Comparison of ENCODE assay signal across 8 cellular contexts in genomic region chr19:9538183-9539058, GRCh38.
DNase-seq lines count a peak whose midpoint lies in the region; ATAC-seq and TF ChIP-seq lines count a peak whose summit lies in the region.

TSS of gene ZNF426 (minus strand) at chr19:9538645. CDS start at chr19:9536232, 2,413 bp downstream.

- H3K4me2 ChIP-seq in OCI-LY3 (ENCODE audit: low read length): peak within 1 kb of the TSS; percentile 68

- H3K79me2 ChIP-seq in OCI-LY3 (ENCODE audit: low read length): peaks cover 27% of the 10 kb centered on the region

- no peaks in the 10 kb centered on the region for H4K20me1 ChIP-seq in OCI-LY3 (ENCODE audit: insufficient read depth, low read length)

- peak within 1 kb of the TSS; percentile 73 for H3K27ac ChIP-seq in OCI-LY3 (ENCODE audit: low read length)

- peak within 1 kb of the TSS; percentile 75 for H3K9ac ChIP-seq in OCI-LY3 (ENCODE audit: low read length)

- peak; percentile 78 for ATAC-seq in GM18868 (IDR thresholded peaks at IDR 0.05; ENCODE audit: unreplicated experiment)

- H2AFZ ChIP-seq in OCI-LY3 (ENCODE audit: low read depth, low read length): peak within 1 kb of the TSS; percentile 86

- TF ChIP-seq CTCF in OCI-LY3 (IDR thresholded peaks at IDR 0.05; ENCODE audit: low read depth, low read length) (no peak), epithelial cell of esophagus (IDR thresholded peaks at IDR 0.05; ENCODE audit: insufficient read depth, low read depth, low read length, missing control alignments) (no peak)

- no peaks in the 10 kb centered on the region for H3K27me3 ChIP-seq in OCI-LY3 (ENCODE audit: low read depth, low read length)

- DNase-seq in 8988T (peak; percentile 61), HS-5 (ENCODE audit: low read depth) (peak; percentile 68), activated T-cell treated with anti-CD3 and anti-CD28 coated beads for 4 hours (peak; percentile 83), epithelial cell of esophagus (ENCODE audit: low read depth) (peak; percentile 89), middle frontal gyrus (ENCODE audit: extremely low spot score, low spot score) (peak; percentile 75)
- DNase-seq in stimulated activated CD8-positive, alpha-beta memory T cell treated with anti-CD3 and anti-CD28 coated beads, Interleukin-15, amount 100 ng/mL, for 48 hours (ENCODE audit: low read depth in 2 of 2): peak; percentile 79 to 80

- no peaks in the 10 kb centered on the region; the same call in 1 of the 2 replicates for H3K9me3 ChIP-seq in OCI-LY3 (ENCODE audit: insufficient read depth, low read length)

- H3K4me3 ChIP-seq in OCI-LY3 (ENCODE audit: low read length): peak within 1 kb of the TSS; percentile 92
- peak within 1 kb of the TSS; percentile 98 for H3K4me3 ChIP-seq in epithelial cell of esophagus (ENCODE audit: low read length)

- peaks cover 31% of the 10 kb centered on the region for H3K36me3 ChIP-seq in OCI-LY3 (replicated peaks; ENCODE audit: low read depth, low read length)

- H3K4me1 ChIP-seq in OCI-LY3 (ENCODE audit: low read length): no peaks in the 10 kb centered on the region; the same call in 1 of the 2 replicates

Comparison
In these comparisons a context has a peak if more than half of its experiments do, and no peak if none do; other contexts are left out.
1. Peak in every context shown above with its lines: DNase-seq, ATAC-seq, H3K4me3 ChIP-seq and H3K27ac ChIP-seq.